1 cellular context compared by ENCODE assay signal in genomic region chr16:86578499-86579267, GRCh38.
TF ChIP-seq lines count a peak whose summit lies in the region.

FOXL1 (plus strand) TSS chr16:86578549; CDS start chr16:86578724, 175 bp downstream.

TF ChIP-seq in GM12878, 131 proteins besides CTCF, POLR2A, EP300 and RAD21 (continued from another document):
- TF ChIP-seq, protein P1, sequence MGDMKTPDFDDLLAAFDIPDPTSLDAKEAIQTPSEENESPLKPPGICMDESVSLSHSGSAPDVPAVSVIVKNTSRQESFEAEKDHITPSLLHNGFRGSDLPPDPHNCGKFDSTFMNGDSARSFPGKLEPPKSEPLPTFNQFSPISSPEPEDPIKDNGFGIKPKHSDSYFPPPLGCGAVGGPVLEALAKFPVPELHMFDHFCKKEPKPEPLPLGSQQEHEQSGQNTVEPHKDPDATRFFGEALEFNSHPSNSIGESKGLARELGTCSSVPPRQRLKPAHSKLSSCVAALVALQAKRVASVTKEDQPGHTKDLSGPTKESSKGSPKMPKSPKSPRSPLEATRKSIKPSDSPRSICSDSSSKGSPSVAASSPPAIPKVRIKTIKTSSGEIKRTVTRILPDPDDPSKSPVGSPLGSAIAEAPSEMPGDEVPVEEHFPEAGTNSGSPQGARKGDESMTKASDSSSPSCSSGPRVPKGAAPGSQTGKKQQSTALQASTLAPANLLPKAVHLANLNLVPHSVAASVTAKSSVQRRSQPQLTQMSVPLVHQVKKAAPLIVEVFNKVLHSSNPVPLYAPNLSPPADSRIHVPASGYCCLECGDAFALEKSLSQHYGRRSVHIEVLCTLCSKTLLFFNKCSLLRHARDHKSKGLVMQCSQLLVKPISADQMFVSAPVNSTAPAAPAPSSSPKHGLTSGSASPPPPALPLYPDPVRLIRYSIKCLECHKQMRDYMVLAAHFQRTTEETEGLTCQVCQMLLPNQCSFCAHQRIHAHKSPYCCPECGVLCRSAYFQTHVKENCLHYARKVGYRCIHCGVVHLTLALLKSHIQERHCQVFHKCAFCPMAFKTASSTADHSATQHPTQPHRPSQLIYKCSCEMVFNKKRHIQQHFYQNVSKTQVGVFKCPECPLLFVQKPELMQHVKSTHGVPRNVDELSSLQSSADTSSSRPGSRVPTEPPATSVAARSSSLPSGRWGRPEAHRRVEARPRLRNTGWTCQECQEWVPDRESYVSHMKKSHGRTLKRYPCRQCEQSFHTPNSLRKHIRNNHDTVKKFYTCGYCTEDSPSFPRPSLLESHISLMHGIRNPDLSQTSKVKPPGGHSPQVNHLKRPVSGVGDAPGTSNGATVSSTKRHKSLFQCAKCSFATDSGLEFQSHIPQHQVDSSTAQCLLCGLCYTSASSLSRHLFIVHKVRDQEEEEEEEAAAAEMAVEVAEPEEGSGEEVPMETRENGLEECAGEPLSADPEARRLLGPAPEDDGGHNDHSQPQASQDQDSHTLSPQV (IDR thresholded peaks at IDR 0.05) = no peak
- TF ChIP-seq CHD1 (IDR thresholded peaks at IDR 0.05; ENCODE audit: low read depth, low read length) (no peak), SUPT20H (IDR thresholded peaks at IDR 0.05; ENCODE audit: borderline replicate concordance, control insufficient read depth, low read depth, low read length) (no peak), KAT2A (conservative IDR thresholded peaks at IDR 0.05; ENCODE audit: control insufficient read depth, low read depth, low read length) (no peak), ZBTB33 (IDR thresholded peaks at IDR 0.05) (no peak), ZZZ3 (IDR thresholded peaks at IDR 0.05; ENCODE audit: control insufficient read depth, insufficient read length, low read depth) (no peak), ZBTB4 (CRISPR knock-in tag; IDR thresholded peaks at IDR 0.05) (no peak)
